In the genomic region with DNA sequence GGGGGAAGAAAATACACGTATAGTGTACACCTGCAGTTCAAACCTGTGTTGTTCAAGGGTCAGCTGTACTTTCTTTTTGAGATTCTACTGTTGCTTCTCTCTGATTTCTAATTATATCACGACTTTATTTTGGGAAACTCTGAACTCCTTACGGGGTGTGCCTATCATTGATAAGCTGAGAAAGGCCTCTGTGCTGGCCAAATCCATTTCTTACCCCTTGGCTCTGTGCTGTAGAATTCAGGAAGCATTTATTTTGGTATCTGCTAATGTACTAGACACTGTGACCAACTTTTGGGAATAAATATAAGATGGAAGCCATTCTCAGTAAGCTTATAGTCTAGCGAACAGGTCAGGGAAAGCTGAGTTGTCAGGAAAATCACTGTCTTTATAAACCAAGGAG, we compare ENCODE assay signal across 21 cellular contexts.
"Had no signal": no experiment of that assay in that cellular context is flagged by ENCODE, and none has a peak within 500 bp of the region (broad histone marks: within the 10 kb centered on the region; RNA-seq: fewer than 3 reads in every experiment).

No MANE protein-coding gene starts in this region.

- H3K36me3 ChIP-seq: prostate gland, right lobe of liver, suprapubic skin, transverse colon, vagina had no signal

- H3K4me3 ChIP-seq: prostate gland, right lobe of liver, suprapubic skin, transverse colon, vagina had no signal

- H3K9me3 ChIP-seq: prostate gland, right lobe of liver, suprapubic skin, transverse colon, vagina had no signal

- ATAC-seq: effector memory CD8-positive, alpha-beta T cell; naive thymus-derived CD8-positive, alpha-beta T cell; right lobe of liver; stimulated activated naive CD8-positive, alpha-beta T cell treated with anti-CD3 and anti-CD28 coated beads, Interleukin-15, amount 100 ng/mL, for 72 hours had no signal

- FAIRE-seq: endometrium, frontal cortex, keratinocyte, small intestine had no signal

- H3K27ac ChIP-seq: prostate gland, right lobe of liver, suprapubic skin, transverse colon, vagina had no signal

- H3K4me1 ChIP-seq: prostate gland, right lobe of liver, suprapubic skin had no signal

- H3K27me3 ChIP-seq: right lobe of liver, suprapubic skin, transverse colon, vagina had no signal

- DNase-seq: cortex of kidney; effector memory CD8-positive, alpha-beta T cell; erythroblast; mesendoderm; midbrain; naive thymus-derived CD8-positive, alpha-beta T cell; nephron progenitor cell; nucleus accumbens; right lobe of liver; small intestine; stimulated activated CD4-positive, alpha-beta T cell treated with anti-CD3 and anti-CD28 coated beads, Interleukin-15, amount 100 ng/mL, for 24 hours; stimulated activated CD4-positive, alpha-beta T cell treated with anti-CD3 and anti-CD28 coated beads, Interleukin-2, amount 100 ng/mL, for 48 hours; stimulated activated naive CD4-positive, alpha-beta T cell; stimulated activated naive CD8-positive, alpha-beta T cell treated with anti-CD3 and anti-CD28 coated beads, Interleukin-15, amount 100 ng/mL, for 72 hours; transverse colon had no signal
